ENCODE assay signal across 17 cellular contexts in the genomic region with DNA sequence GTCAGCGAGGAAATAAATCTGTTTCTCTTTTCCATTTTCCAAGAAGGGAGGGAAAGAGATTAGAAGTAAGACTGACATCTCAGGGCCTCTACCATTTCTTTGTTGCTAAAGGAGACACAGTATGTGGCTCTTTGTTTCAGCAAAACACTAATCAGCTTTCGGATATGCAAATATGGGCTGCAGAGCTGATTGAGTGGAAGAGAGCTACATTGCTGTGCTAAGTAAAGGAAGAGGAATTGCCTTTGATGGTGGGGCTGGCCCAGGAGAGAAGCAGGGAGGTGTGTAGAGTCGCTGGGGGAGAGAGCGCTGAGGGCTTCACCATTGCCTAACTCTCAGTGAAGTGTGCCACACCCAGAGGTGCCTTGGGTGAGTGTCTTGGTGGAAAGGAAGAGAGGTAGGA.
DNase-seq lines count a peak whose midpoint lies in the region; ATAC-seq, FAIRE-seq and TF ChIP-seq lines count a peak whose summit lies in the region.
"Had no signal": no experiment of that assay in that cellular context is flagged by ENCODE, and none has a peak within 500 bp of the region (broad histone marks: within the 10 kb centered on the region; RNA-seq: fewer than 3 reads in every experiment).

No MANE protein-coding gene starts in this region.

- H3K4me2 ChIP-seq in GM23338 (peak overlapping the region; percentile 57; the same call in 1 of the 2 replicates), H1 (ENCODE audit: insufficient read depth in 1 of 2, low read depth in 2 of 2, low read length in 2 of 2) (peak overlapping the region; percentile 51 to 59; a peak in 3 of 4 replicates)

- no peak overlapping the region for H3K14ac ChIP-seq in H1 (ENCODE audit: insufficient read length)

- no peaks in the 10 kb centered on the region for H3K79me1 ChIP-seq in H1 (ENCODE audit: low read depth, low read length)

- H3K23me2 ChIP-seq in H1 (ENCODE audit: low read depth, low read length): no peaks in the 10 kb centered on the region

- TF ChIP-seq CTCF in GM23338 (conservative IDR thresholded peaks at IDR 0.05; ENCODE audit: low read depth in 2 of 2) (no peak), H1 (IDR thresholded peaks at IDR 0.05; ENCODE audit: control extremely low read depth in 1 of 3, insufficient read depth in 1 of 3, low read depth in 1 of 3, low read length in 3 of 3) (no peak)

- H2BK12ac ChIP-seq in H1 (ENCODE audit: low read depth, low read length): 0 out of 2 replicates have a peak overlapping the region, but pooled peaks have one; percentile 55

- peaks cover 13% of the 10 kb centered on the region for H3K4me1 ChIP-seq in GM23338 (ENCODE audit: insufficient read depth)
- H3K4me1 ChIP-seq in H1 (replicated peaks in 1 of 4; ENCODE audit: control insufficient read depth in 3 of 4, insufficient read depth in 4 of 4, low read length in 3 of 4): peaks cover 0 to 14% (median 7%) of the 10 kb centered on the region in 4 experiments; a peak in 4 of 7 replicates

- 0 out of 2 replicates have a peak overlapping the region, but pooled peaks have one; percentile 57 for H2AK5ac ChIP-seq in H1 (ENCODE audit: low read depth, low read length)

- no peak overlapping the region for H3K23ac ChIP-seq in H1 (ENCODE audit: insufficient read length)

- peak overlapping the region; percentile 0; the same call in 1 of the 2 replicates for H2BK20ac ChIP-seq in H1 (ENCODE audit: low read length)

- H3K9me2 ChIP-seq in GM23338 (ENCODE audit: insufficient read depth): 0 out of 2 replicates have a peak, but pooled peaks cover 4% of the 10 kb centered on the region

- H3K4me3 Mint-ChIP-seq in GM23338: no peak overlapping the region
- H3K4me3 Mint-ChIP-seq: CD4-positive, alpha-beta T cell; HFFc6 had no signal

- no peak overlapping the region for H3K27ac Mint-ChIP-seq in GM23338
- H3K27ac Mint-ChIP-seq: CD4-positive, alpha-beta T cell; HFFc6 had no signal

- TF ChIP-seq EP300 in H1 (IDR thresholded peaks at IDR 0.05; ENCODE audit: borderline replicate concordance in 1 of 2, low read depth in 2 of 2, low read length in 2 of 2): no peak

- no peaks in the 10 kb centered on the region for H3K79me2 ChIP-seq in GM23338 (replicated peaks; ENCODE audit: insufficient read depth)
- H3K79me2 ChIP-seq in H1 (ENCODE audit: control insufficient read depth in 1 of 2, insufficient read depth in 2 of 2, low read length in 2 of 2): no peaks in the 10 kb centered on the region

- H4K20me1 ChIP-seq in GM23338 (replicated peaks; ENCODE audit: insufficient read depth) (no peaks in the 10 kb centered on the region), H1 (replicated peaks in 1 of 2; ENCODE audit: control insufficient read depth in 1 of 2, insufficient read depth in 2 of 2, low read length in 2 of 2) (no peaks in the 10 kb centered on the region)

- H3F3A ChIP-seq in GM23338 (replicated peaks; ENCODE audit: low read depth): no peaks in the 10 kb centered on the region

- peak overlapping the region; percentile 18; the same call in 1 of the 2 replicates for H3K27ac ChIP-seq in GM23338 (ENCODE audit: low read depth)
- H3K27ac ChIP-seq in H1 (ENCODE audit: low read depth, low read length): no peak overlapping the region

- CTCF ChIA-PET in H1 (lab: Charles Lee; ENCODE audit: partially characterized antibody): interaction anchor here (0.8 to 1.1 kb wide), 2 partner anchors 22 to 104 kb away, joined by 3 read pairs; no protein-coding TSS in a partner anchor

- FAIRE-seq in H1 (lab: Jason Lieb, UNC): peak; percentile 39
- FAIRE-seq: HepG2 had no signal

- 54% methylated on average over 4 of the region's 4 CpGs; no CpG with 5 or more reads in 1 of the 2 experiments for WGBS in H1 (ENCODE audit: extremely low coverage in 1 of 2, insufficient coverage in 1 of 2, insufficient read length in 1 of 2, insufficient replicate concordance in 2 of 2, low coverage in 1 of 2, low lambda C conversion rate in 2 of 2, missing lambda C conversion rate in 1 of 2), 2 experiments

- no peaks in the 10 kb centered on the region for H3K9me3 ChIP-seq in H1 (ENCODE audit: insufficient read depth in 2 of 2, low read depth in 1 of 2, low read length in 1 of 2)

- H2BK120ac ChIP-seq in H1 (replicated peaks; ENCODE audit: low read depth, low read length): peak overlapping the region; percentile 12

- peaks cover 3% of the 10 kb centered on the region; the same call in 1 of the 3 replicates for H3K36me3 Mint-ChIP-seq in GM23338 (ENCODE audit: low read depth)

- peak overlapping the region; percentile 52; the same call in 1 of the 2 replicates for H2AFZ ChIP-seq in GM23338
- H2AFZ ChIP-seq in H1 (ENCODE audit: low read length): no peak overlapping the region

- H2BK15ac ChIP-seq in H1 (ENCODE audit: low read length): no peak overlapping the region

- H3K4me3 ChIP-seq in GM23338 (no peak overlapping the region), H1 (ENCODE audit: extremely low read depth in 1 of 4, insufficient read depth in 2 of 4, low read depth in 3 of 4, low read length in 4 of 4) (no peak overlapping the region)

- DNase-seq in GM23338 (ENCODE audit: low spot score) (peak; percentile 47), NCI-H526 treated with DMSO at 0.1 percent for 48 hours (lab: John Stamatoyannopoulos, UW) (peak; percentile 88), H1 (ENCODE audit: low read depth in 1 of 2, low spot score in 2 of 2) (no peak), iPS-NIHi11 (ENCODE audit: low spot score) (peak; percentile 33), NOMO-1 (lab: John Stamatoyannopoulos, UW; ENCODE audit: unreplicated experiment in 2 of 2) (no peak), NCI-H82 (lab: John Stamatoyannopoulos, UW) (no peak)
- no peak for DNase-seq in activated effector memory CD4-positive, alpha-beta T cell treated with Interleukin-2 at 50 U/mL for 16 hours
- DNase-seq: ACHN; C1 segment of cervical spinal cord; Calu3; CD4-positive, alpha-beta T cell; DMS 273 treated with DMSO at 0.1 percent for 48 hours; GOT3; HCEC 1CT; HFFc6 had no signal

- H3K27me3 ChIP-seq in GM23338 (ENCODE audit: insufficient read depth) (no peaks in the 10 kb centered on the region), H1 (replicated peaks in 1 of 4; ENCODE audit: control insufficient read depth in 3 of 4, extremely low read depth in 1 of 4, insufficient read depth in 3 of 4, low read length in 3 of 4) (no peaks in the 10 kb centered on the region)

- H3K56ac ChIP-seq in H1 (replicated peaks; ENCODE audit: insufficient read length, low read depth, low read length): no peak overlapping the region

- no peak overlapping the region for H2BK5ac ChIP-seq in H1 (ENCODE audit: low read depth, low read length)

- H3K36me3 ChIP-seq in GM23338 (ENCODE audit: insufficient read depth): no peaks in the 10 kb centered on the region
- no peaks in the 10 kb centered on the region for H3K36me3 ChIP-seq in H1 (ENCODE audit: control insufficient read depth in 2 of 4, insufficient read depth in 4 of 4, low read length in 3 of 4)

- H4K5ac ChIP-seq in H1 (ENCODE audit: insufficient read length, low read depth, low read length): no peak overlapping the region

- H3K4me1 Mint-ChIP-seq in GM23338: peaks cover 4% of the 10 kb centered on the region; the same call in 2 of the 3 replicates

- no peak for TF ChIP-seq POLR2A in H1 (IDR thresholded peaks at IDR 0.05; ENCODE audit: control extremely low read depth in 1 of 2, low read depth in 2 of 2, low read length in 2 of 2)

- no peak overlapping the region; a peak in 2 of 7 replicates for H3K9ac ChIP-seq in H1 (replicated peaks in 1 of 4; ENCODE audit: extremely low read depth in 1 of 4, low read depth in 3 of 4, low read length in 3 of 4)

- H3K18ac ChIP-seq in H1 (ENCODE audit: extremely low read depth, low read length): peak overlapping the region; percentile 93; the same call in 1 of the 2 replicates

- no peak overlapping the region for H4K91ac ChIP-seq in H1 (replicated peaks; ENCODE audit: insufficient read length, low read length)

- TF ChIP-seq RAD21 in H1 (IDR thresholded peaks at IDR 0.05 in 1 of 2, conservative IDR thresholded peaks at IDR 0.05 in 1 of 2; ENCODE audit: low read depth in 2 of 2, low read length in 2 of 2): no peak

- peak overlapping the region; percentile 19 for H3K4ac ChIP-seq in H1 (replicated peaks; ENCODE audit: insufficient read length, low read depth, low read length)

- ATAC-seq in GM23338 (peak; percentile 89), GM21786 (IDR thresholded peaks at IDR 0.05; ENCODE audit: unreplicated experiment) (no peak)
- ATAC-seq: HepG2 had no signal

- H3K9me3 Mint-ChIP-seq in GM23338: peaks cover 4% of the 10 kb centered on the region; the same call in 2 of the 3 replicates

- H3K27me3 Mint-ChIP-seq in GM23338 (ENCODE audit: insufficient read depth, low read depth, poor library complexity): no peaks in the 10 kb centered on the region
- H3K27me3 Mint-ChIP-seq: CD4-positive, alpha-beta T cell had no signal

- H4K8ac ChIP-seq in H1 (ENCODE audit: extremely low read depth, insufficient read depth, low read length): no peak overlapping the region

- POLR2A ChIA-PET in H1 (lab: Charles Lee; ENCODE audit: partially characterized antibody): no interaction called here

TF ChIP-seq in GM23338, 12 proteins besides CTCF, POLR2A, EP300 and RAD21:
- TF ChIP-seq STAT1 (IDR thresholded peaks at IDR 0.05; ENCODE audit: unreplicated experiment): no peak
- no peak for TF ChIP-seq CREB1 (CRISPR knock-in tag; IDR thresholded peaks at IDR 0.05; ENCODE audit: low read depth)
- TF ChIP-seq JUNB (IDR thresholded peaks at IDR 0.05; ENCODE audit: unreplicated experiment): no peak
- TF ChIP-seq NANOG (IDR thresholded peaks at IDR 0.05; ENCODE audit: borderline replicate concordance): peak; percentile 10; the same call in 1 of the 2 replicates

TF ChIP-seq in H1, 55 proteins besides CTCF, POLR2A, EP300 and RAD21:
- TF ChIP-seq POU5F1 (IDR thresholded peaks at IDR 0.05; ENCODE audit: low read depth, low read length): no peak
- 0 out of 2 replicates have a peak, but pooled peaks have one; percentile 17 for TF ChIP-seq SRF (IDR thresholded peaks at IDR 0.05; ENCODE audit: low read depth, low read length)
- TF ChIP-seq RNF2 (IDR thresholded peaks at IDR 0.05; ENCODE audit: borderline replicate concordance, low read depth, low read length, missing control alignments, poor library complexity, severe bottlenecking): no peak

Comparison
In these comparisons a context has a peak if more than half of its experiments do, and no peak if none do; other contexts are left out.
1. DNase-seq: peak in GM23338 (single experiment), NCI-H526 treated with DMSO at 0.1 percent for 48 hours (single experiment) and iPS-NIHi11 (single experiment); none in H1 (0 of 2), NOMO-1 (0 of 2), activated effector memory CD4-positive, alpha-beta T cell treated with Interleukin-2 at 50 U/mL for 16 hours (single experiment) and NCI-H82 (single experiment).